In genomic region chr14:40292664-40293063, GRCh38 we compare ENCODE assay signal across 17 cellular contexts.
DNase-seq lines count a peak whose midpoint lies in the region; ATAC-seq lines count a peak whose summit lies in the region.
"Had no signal": no experiment of that assay in that cellular context is flagged by ENCODE, and none has a peak within 500 bp of the region (broad histone marks: within the 10 kb centered on the region; RNA-seq: fewer than 3 reads in every experiment).

No MANE protein-coding gene starts in this region.

- H3K27ac Mint-ChIP-seq in memory B cell = peak overlapping the region; percentile 30
- H3K27ac Mint-ChIP-seq in effector memory CD8-positive, alpha-beta T cell = no peak overlapping the region
- H3K27ac Mint-ChIP-seq: CD4-positive, alpha-beta T cell had no signal

- no peaks in the 10 kb centered on the region for H3K27me3 Mint-ChIP-seq in memory B cell
- no peaks in the 10 kb centered on the region for H3K27me3 Mint-ChIP-seq in effector memory CD8-positive, alpha-beta T cell
- H3K27me3 Mint-ChIP-seq: CD4-positive, alpha-beta T cell had no signal

- H3K9me3 Mint-ChIP-seq in memory B cell = peaks cover 8% of the 10 kb centered on the region
- H3K9me3 Mint-ChIP-seq in effector memory CD8-positive, alpha-beta T cell = peaks cover 6 to 13% of the 10 kb centered on the region in 2 donors

- peaks cover 5% of the 10 kb centered on the region for H3K4me1 Mint-ChIP-seq in memory B cell
- H3K4me1 Mint-ChIP-seq in effector memory CD8-positive, alpha-beta T cell (ENCODE audit: low read depth in 2 of 2) = no peaks in the 10 kb centered on the region

- H3K36me3 Mint-ChIP-seq in memory B cell = no peaks in the 10 kb centered on the region
- H3K36me3 Mint-ChIP-seq in effector memory CD8-positive, alpha-beta T cell (ENCODE audit: insufficient read depth) = no peaks in the 10 kb centered on the region

- peak; percentile 83 for ATAC-seq in memory B cell (ENCODE audit: low read depth)
- ATAC-seq in effector memory CD8-positive, alpha-beta T cell (replicated peaks) = no peak

- H3K4me3 Mint-ChIP-seq in memory B cell = peak overlapping the region; percentile 41
- no peak overlapping the region for H3K4me3 Mint-ChIP-seq in effector memory CD8-positive, alpha-beta T cell
- H3K4me3 Mint-ChIP-seq: CD4-positive, alpha-beta T cell had no signal

- peak; percentile 83 to 92 for DNase-seq in Kasumi-1 (lab: John Stamatoyannopoulos, UW)
- peak; percentile 42 for DNase-seq in NOMO-1 treated with DMSO at 0.1 percent for 48 hours (lab: John Stamatoyannopoulos, UW; ENCODE audit: unreplicated experiment)
- DNase-seq in SKM-1 treated with dmso at 0.1 percent for 144 hours (lab: John Stamatoyannopoulos, UW; ENCODE audit: unreplicated experiment) = peak; percentile 14
- no peak for DNase-seq in memory B cell (ENCODE audit: low spot score in 2 of 2)
- DNase-seq in AG08396 (ENCODE audit: low spot score) = no peak
- no peak for DNase-seq in effector memory CD8-positive, alpha-beta T cell
- DNase-seq in activated gamma-delta T cell treated with Interleukin-2 at 50 U/mL for 16 hours = no peak
- DNase-seq in NCI-H146 treated with DMSO at 0.1 percent for 48 hours (lab: John Stamatoyannopoulos, UW; ENCODE audit: unreplicated experiment) = no peak
- DNase-seq: CD4-positive, alpha-beta T cell; GM23248; NCI-H1417; NCI-H2029; NCI-H2171; NCI-H446; NK-92 treated with Interleukin-12 subunit alpha and Interleukin-12 subunit beta, amount 100 ng/mL, for 24 hours; SHP77; SW 1271 had no signal

Comparison
In these comparisons a context has a peak if more than half of its experiments do, and no peak if none do; other contexts are left out.
1. DNase-seq: peak in Kasumi-1 (2 of 2), NOMO-1 treated with DMSO at 0.1 percent for 48 hours (single experiment) and SKM-1 treated with dmso at 0.1 percent for 144 hours (single experiment); none in memory B cell (0 of 2), AG08396 (single experiment), effector memory CD8-positive, alpha-beta T cell (0 of 3), activated gamma-delta T cell treated with Interleukin-2 at 50 U/mL for 16 hours (single experiment) and NCI-H146 treated with DMSO at 0.1 percent for 48 hours (single experiment).